In genomic region chr17:31736855-31737625, GRCh38 we compare ENCODE assay signal across 2 cellular contexts.
TF ChIP-seq lines count a peak whose summit lies in the region.

No MANE protein-coding gene starts in this region.

TF ChIP-seq in IMR-90, 13 proteins besides CTCF, POLR2A, EP300 and RAD21:
- no peak for TF ChIP-seq MXI1 (IDR thresholded peaks at IDR 0.05; ENCODE audit: borderline replicate concordance, low read depth, low read length)
- no peak for TF ChIP-seq MAZ (IDR thresholded peaks at IDR 0.05; ENCODE audit: borderline replicate concordance, low read depth, low read length)
- no peak for TF ChIP-seq MAFK (IDR thresholded peaks at IDR 0.05; ENCODE audit: low read depth, low read length)
- TF ChIP-seq ELK1 (IDR thresholded peaks at IDR 0.05; ENCODE audit: borderline replicate concordance, low read depth, low read length) = no peak
- TF ChIP-seq RCOR1 (IDR thresholded peaks at IDR 0.05; ENCODE audit: insufficient replicate concordance, low read length) = no peak
- no peak for TF ChIP-seq CHD1 (IDR thresholded peaks at IDR 0.05; ENCODE audit: low read depth, low read length)
- TF ChIP-seq CEBPB (IDR thresholded peaks at IDR 0.05; ENCODE audit: low read depth, low read length) = no peak
- no peak for TF ChIP-seq NFE2L2 (IDR thresholded peaks at IDR 0.05; ENCODE audit: low read depth, low read length)
- TF ChIP-seq FOS (IDR thresholded peaks at IDR 0.05; ENCODE audit: low read depth, low read length) = no peak
- TF ChIP-seq, protein P1, sequence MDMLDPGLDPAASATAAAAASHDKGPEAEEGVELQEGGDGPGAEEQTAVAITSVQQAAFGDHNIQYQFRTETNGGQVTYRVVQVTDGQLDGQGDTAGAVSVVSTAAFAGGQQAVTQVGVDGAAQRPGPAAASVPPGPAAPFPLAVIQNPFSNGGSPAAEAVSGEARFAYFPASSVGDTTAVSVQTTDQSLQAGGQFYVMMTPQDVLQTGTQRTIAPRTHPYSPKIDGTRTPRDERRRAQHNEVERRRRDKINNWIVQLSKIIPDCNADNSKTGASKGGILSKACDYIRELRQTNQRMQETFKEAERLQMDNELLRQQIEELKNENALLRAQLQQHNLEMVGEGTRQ (IDR thresholded peaks at IDR 0.05; ENCODE audit: low read depth, low read length) = no peak
- no peak for TF ChIP-seq BHLHE40 (IDR thresholded peaks at IDR 0.05; ENCODE audit: low read depth, low read length)
- no peak for TF ChIP-seq SMC3 (IDR thresholded peaks at IDR 0.05; ENCODE audit: low read depth, low read length)
- no peak for TF ChIP-seq RFX5 (IDR thresholded peaks at IDR 0.05; ENCODE audit: low read depth, low read length)

TF ChIP-seq in SK-N-SH, 30 proteins besides CTCF, POLR2A, EP300 and RAD21:
- TF ChIP-seq CHD2 (IDR thresholded peaks at IDR 0.05; ENCODE audit: low read length, partially characterized antibody) (no peak), FOXM1 (IDR thresholded peaks at IDR 0.05; ENCODE audit: low read depth) (no peak), MEF2A (IDR thresholded peaks at IDR 0.05; ENCODE audit: borderline replicate concordance, low read depth) (no peak), MAX (IDR thresholded peaks at IDR 0.05; ENCODE audit: low read depth) (no peak), TEAD4 (IDR thresholded peaks at IDR 0.05; ENCODE audit: borderline replicate concordance, insufficient read depth) (no peak), USF1 (IDR thresholded peaks at IDR 0.05; ENCODE audit: borderline replicate concordance, low read depth) (no peak), SMC3 (IDR thresholded peaks at IDR 0.05; ENCODE audit: low read depth, low read length) (no peak), NFIC (IDR thresholded peaks at IDR 0.05; ENCODE audit: borderline replicate concordance) (no peak), RXRA (IDR thresholded peaks at IDR 0.05; ENCODE audit: borderline replicate concordance, low read depth) (no peak), ELF1 (IDR thresholded peaks at IDR 0.05) (no peak), NRF1 (IDR thresholded peaks at IDR 0.05; ENCODE audit: low read depth, low read length) (no peak), TCF12 (IDR thresholded peaks at IDR 0.05) (no peak)
- TF ChIP-seq, protein P2, sequence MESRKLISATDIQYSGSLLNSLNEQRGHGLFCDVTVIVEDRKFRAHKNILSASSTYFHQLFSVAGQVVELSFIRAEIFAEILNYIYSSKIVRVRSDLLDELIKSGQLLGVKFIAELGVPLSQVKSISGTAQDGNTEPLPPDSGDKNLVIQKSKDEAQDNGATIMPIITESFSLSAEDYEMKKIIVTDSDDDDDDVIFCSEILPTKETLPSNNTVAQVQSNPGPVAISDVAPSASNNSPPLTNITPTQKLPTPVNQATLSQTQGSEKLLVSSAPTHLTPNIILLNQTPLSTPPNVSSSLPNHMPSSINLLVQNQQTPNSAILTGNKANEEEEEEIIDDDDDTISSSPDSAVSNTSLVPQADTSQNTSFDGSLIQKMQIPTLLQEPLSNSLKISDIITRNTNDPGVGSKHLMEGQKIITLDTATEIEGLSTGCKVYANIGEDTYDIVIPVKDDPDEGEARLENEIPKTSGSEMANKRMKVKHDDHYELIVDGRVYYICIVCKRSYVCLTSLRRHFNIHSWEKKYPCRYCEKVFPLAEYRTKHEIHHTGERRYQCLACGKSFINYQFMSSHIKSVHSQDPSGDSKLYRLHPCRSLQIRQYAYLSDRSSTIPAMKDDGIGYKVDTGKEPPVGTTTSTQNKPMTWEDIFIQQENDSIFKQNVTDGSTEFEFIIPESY (IDR thresholded peaks at IDR 0.05; ENCODE audit: borderline replicate concordance, low read depth) = no peak
- TF ChIP-seq, protein P3, sequence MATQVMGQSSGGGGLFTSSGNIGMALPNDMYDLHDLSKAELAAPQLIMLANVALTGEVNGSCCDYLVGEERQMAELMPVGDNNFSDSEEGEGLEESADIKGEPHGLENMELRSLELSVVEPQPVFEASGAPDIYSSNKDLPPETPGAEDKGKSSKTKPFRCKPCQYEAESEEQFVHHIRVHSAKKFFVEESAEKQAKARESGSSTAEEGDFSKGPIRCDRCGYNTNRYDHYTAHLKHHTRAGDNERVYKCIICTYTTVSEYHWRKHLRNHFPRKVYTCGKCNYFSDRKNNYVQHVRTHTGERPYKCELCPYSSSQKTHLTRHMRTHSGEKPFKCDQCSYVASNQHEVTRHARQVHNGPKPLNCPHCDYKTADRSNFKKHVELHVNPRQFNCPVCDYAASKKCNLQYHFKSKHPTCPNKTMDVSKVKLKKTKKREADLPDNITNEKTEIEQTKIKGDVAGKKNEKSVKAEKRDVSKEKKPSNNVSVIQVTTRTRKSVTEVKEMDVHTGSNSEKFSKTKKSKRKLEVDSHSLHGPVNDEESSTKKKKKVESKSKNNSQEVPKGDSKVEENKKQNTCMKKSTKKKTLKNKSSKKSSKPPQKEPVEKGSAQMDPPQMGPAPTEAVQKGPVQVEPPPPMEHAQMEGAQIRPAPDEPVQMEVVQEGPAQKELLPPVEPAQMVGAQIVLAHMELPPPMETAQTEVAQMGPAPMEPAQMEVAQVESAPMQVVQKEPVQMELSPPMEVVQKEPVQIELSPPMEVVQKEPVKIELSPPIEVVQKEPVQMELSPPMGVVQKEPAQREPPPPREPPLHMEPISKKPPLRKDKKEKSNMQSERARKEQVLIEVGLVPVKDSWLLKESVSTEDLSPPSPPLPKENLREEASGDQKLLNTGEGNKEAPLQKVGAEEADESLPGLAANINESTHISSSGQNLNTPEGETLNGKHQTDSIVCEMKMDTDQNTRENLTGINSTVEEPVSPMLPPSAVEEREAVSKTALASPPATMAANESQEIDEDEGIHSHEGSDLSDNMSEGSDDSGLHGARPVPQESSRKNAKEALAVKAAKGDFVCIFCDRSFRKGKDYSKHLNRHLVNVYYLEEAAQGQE (IDR thresholded peaks at IDR 0.05; ENCODE audit: low read depth, low read length) = no peak
